Comparison of ENCODE assay signal across 35 cellular contexts in genomic region chr1:19705464-19705863, GRCh38. TPM values are rescaled to one million over a fixed set of nuclear protein-coding genes. Genes with fewer than 3 reads are reported as not detected.
"Had no signal": no experiment of that assay in that cellular context is flagged by ENCODE, and none has a peak within 500 bp of the region (broad histone marks: within the 10 kb centered on the region; RNA-seq: fewer than 3 reads in every experiment).

No MANE protein-coding gene starts in this region.

- DNase-seq: Karpas-422, KBM-7, MM.1S, NCI-H1048, NCI-H1092 treated with DMSO at 0.1 percent for 48 hours, NCI-H1105 treated with DMSO at 0.1 percent for 48 hours, NCI-H1417, NCI-H1436, NCI-H146, NCI-H1694, NCI-H187, NCI-H1930, NCI-H2029 treated with DMSO at 0.1 percent for 48 hours, NCI-H2081 treated with DMSO at 0.1 percent for 48 hours, NCI-H2107, NCI-H2171, NCI-H226, NCI-H446 treated with DMSO at 0.1 percent for 48 hours, NCI-H510A, NCI-H524, NCI-H526, NCI-H69, NCI-H748 treated with DMSO at 0.1 percent for 48 hours, NCI-H82, PC-9, Right ventricle myocardium superior, SHP77 treated with DMSO at 0.1 percent for 48 hours, SK-N-SH, SW 1271 had no signal

- FAIRE-seq: RCC 7860 had no signal

RNA-seq across cellular contexts. Expression of gene HTR6, which starts 40.8 kb away (rescaled TPM):
- total RNA-seq: LHCN-M2, MCF 10A, OCI-LY7, PC-9, Right ventricle myocardium superior, RPMI7951, SJSA1 had no signal
